Comparison of ENCODE assay signal across 9 cellular contexts in the genomic region with DNA sequence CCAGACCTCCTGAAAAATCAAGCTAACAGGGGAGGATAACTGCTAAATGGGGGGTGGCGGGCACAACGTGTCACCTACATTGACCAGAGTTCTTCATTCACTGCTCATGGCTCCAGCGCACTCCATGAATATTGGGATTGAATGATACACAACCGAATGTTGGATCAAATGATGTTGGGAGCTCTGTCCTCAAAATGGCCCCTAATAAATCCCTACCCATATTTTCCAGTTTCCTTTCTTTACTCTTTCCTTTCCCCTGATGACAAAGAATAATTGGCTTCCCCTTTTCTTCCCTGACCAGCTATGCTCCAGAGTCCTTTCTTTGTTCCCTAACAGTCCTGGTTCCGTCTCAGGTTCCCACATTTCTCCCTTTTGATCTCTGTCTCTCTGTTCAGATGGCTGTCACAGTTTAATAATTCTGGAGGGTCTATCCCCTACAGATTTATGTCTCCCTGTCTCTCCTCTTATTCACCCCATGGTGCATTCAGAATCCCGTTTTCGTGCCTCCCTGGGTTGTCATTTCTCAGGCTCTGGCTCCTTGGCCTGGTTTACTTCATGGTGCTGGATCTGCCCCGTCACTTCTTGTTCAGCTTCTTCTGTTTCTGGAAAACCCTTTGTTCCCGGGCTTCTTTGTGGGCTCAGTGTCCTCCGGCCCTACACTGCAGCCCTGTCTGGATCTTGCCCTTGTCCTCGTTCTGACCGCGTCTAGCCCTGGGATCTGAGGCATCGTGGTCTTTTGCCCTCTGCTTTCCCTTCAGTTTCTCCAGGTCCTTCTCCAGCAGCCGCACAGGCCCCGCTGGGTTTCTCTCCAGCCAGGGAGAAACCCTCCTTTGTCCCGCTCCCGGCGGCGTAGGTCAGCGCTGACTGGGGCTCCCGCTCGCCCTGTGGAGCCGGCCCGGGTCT.
DNase-seq lines count a peak whose midpoint lies in the region; ATAC-seq, FAIRE-seq and TF ChIP-seq lines count a peak whose summit lies in the region.
"Had no signal": no experiment of that assay in that cellular context is flagged by ENCODE, and none has a peak within 500 bp of the region (broad histone marks: within the 10 kb centered on the region; RNA-seq: fewer than 3 reads in every experiment).

No MANE protein-coding gene starts in this region.

- TF ChIP-seq CTCF in WERI-Rb-1 (IDR thresholded peaks at IDR 0.05; ENCODE audit: low read depth, low read length) (no peak), pancreas (IDR thresholded peaks at IDR 0.05) (no peak)

- H3K27ac ChIP-seq in WERI-Rb-1 (peak overlapping the region; percentile 86), pancreas (peak overlapping the region; percentile 70 to 95 (median 90))

- no peak for DNase-seq in activated CD8-positive, alpha-beta memory T cell treated with anti-CD3 and anti-CD28 coated beads, Interleukin-2, amount 10 ng/mL, durations not matched to agents 7 days and 5 days
- no peak for DNase-seq in activated CD8-positive, alpha-beta memory T cell treated with anti-CD3 and anti-CD28 coated beads, Interleukin-2, amount 50 U/mL, for 4 hours
- DNase-seq in WERI-Rb-1 (peak; percentile 27), head of caudate nucleus (peak in 24 of 42 donors; percentile 29 to 76 (median 47)), pancreas (peak in 1 of 6 donors; percentile 44), NCI-H1930 (lab: John Stamatoyannopoulos, UW) (no peak), NOMO-1 treated with dmso at 0.1 percent for 144 hours (lab: John Stamatoyannopoulos, UW; ENCODE audit: unreplicated experiment) (no peak)

- H3K4me3 ChIP-seq in WERI-Rb-1 (ENCODE audit: low read depth, low read length), result peak overlapping the region; percentile 74
- H3K4me3 ChIP-seq in pancreas, result peak overlapping the region; percentile 61 to 92 (median 86)

- no peak for FAIRE-seq in pancreas (lab: Jason Lieb, UNC)
- FAIRE-seq: GM18507 had no signal

- peak overlapping the region; percentile 53 for H3K4me3 Mint-ChIP-seq in activated CD8-positive, alpha-beta memory T cell treated with anti-CD3 and anti-CD28 coated beads, Interleukin-2, amount 10 ng/mL, durations not matched to agents 7 days and 5 days

- H3K27me3 ChIP-seq in WERI-Rb-1 (ENCODE audit: insufficient read depth, low read depth, severe bottlenecking) (no peaks in the 10 kb centered on the region), pancreas (no peaks in the 10 kb centered on the region)

- peaks cover 13% of the 10 kb centered on the region for H3K27me3 Mint-ChIP-seq in activated CD8-positive, alpha-beta memory T cell treated with anti-CD3 and anti-CD28 coated beads, Interleukin-2, amount 10 ng/mL, durations not matched to agents 7 days and 5 days

- H3K4me1 ChIP-seq in pancreas, result peaks cover 6 to 26% (median 10%) of the 10 kb centered on the region in 3 donors

- H3K9me3 Mint-ChIP-seq in activated CD8-positive, alpha-beta memory T cell treated with anti-CD3 and anti-CD28 coated beads, Interleukin-2, amount 10 ng/mL, durations not matched to agents 7 days and 5 days (ENCODE audit: low read depth), result no peaks in the 10 kb centered on the region

- H3K36me3 ChIP-seq in WERI-Rb-1, result no peaks in the 10 kb centered on the region
- no peaks in the 10 kb centered on the region for H3K36me3 ChIP-seq in pancreas

- CTCF ChIA-PET in activated CD8-positive, alpha-beta memory T cell treated with anti-CD3 and anti-CD28 coated beads, Interleukin-2, amount 10 ng/mL, durations not matched to agents 7 days and 5 days (lab: Charles Lee), result interaction anchor here (0.6 to 3.1 kb wide), 4 partner anchors 80 to 353 kb away, joined by 4 to 29 read pairs (median 7); no protein-coding TSS in a partner anchor

- H3K4me1 Mint-ChIP-seq in activated CD8-positive, alpha-beta memory T cell treated with anti-CD3 and anti-CD28 coated beads, Interleukin-2, amount 10 ng/mL, durations not matched to agents 7 days and 5 days, result peaks cover 26% of the 10 kb centered on the region

- intact Hi-C loops in head of caudate nucleus (cut with DNase I), result loop anchor here (5.0 kb wide), 2 partner anchors 88 to 148 kb away; no protein-coding TSS in a partner anchor
- intact Hi-C loops in pancreas (cut with DNase I), result loop anchor here in 2 of 3 donors (5.0 to 10.0 kb wide), 3 partner anchors 83 to 270 kb away; no protein-coding TSS in a partner anchor

- H3K27ac Mint-ChIP-seq in activated CD8-positive, alpha-beta memory T cell treated with anti-CD3 and anti-CD28 coated beads, Interleukin-2, amount 10 ng/mL, durations not matched to agents 7 days and 5 days, result no peak overlapping the region

- no peaks in the 10 kb centered on the region for H3K36me3 Mint-ChIP-seq in activated CD8-positive, alpha-beta memory T cell treated with anti-CD3 and anti-CD28 coated beads, Interleukin-2, amount 10 ng/mL, durations not matched to agents 7 days and 5 days

- H3K9me3 ChIP-seq in WERI-Rb-1 (ENCODE audit: severe bottlenecking) (no peaks in the 10 kb centered on the region), pancreas (no peaks in the 10 kb centered on the region)

- 29 to 31% methylated on average over 25 of the region's 25 CpGs for WGBS in pancreas, 2 donors

- ATAC-seq in activated CD8-positive, alpha-beta memory T cell treated with anti-CD3 and anti-CD28 coated beads, Interleukin-2, amount 10 ng/mL, durations not matched to agents 7 days and 5 days, result no peak
- ATAC-seq in pancreas, result peak; percentile 4 to 34 (median 16)
- ATAC-seq in GM21381 (IDR thresholded peaks at IDR 0.05; ENCODE audit: unreplicated experiment), result no peak

Comparison
In these comparisons a context has a peak if more than half of its experiments do, and no peak if none do; other contexts are left out.
1. ATAC-seq: peak in pancreas (4 of 4); none in activated CD8-positive, alpha-beta memory T cell treated with anti-CD3 and anti-CD28 coated beads, Interleukin-2, amount 10 ng/mL, durations not matched to agents 7 days and 5 days (single experiment) and GM21381 (single experiment).
2. DNase-seq: peak in WERI-Rb-1 (single experiment) and head of caudate nucleus (24 of 42); none in activated CD8-positive, alpha-beta memory T cell treated with anti-CD3 and anti-CD28 coated beads, Interleukin-2, amount 10 ng/mL, durations not matched to agents 7 days and 5 days (single experiment), activated CD8-positive, alpha-beta memory T cell treated with anti-CD3 and anti-CD28 coated beads, Interleukin-2, amount 50 U/mL, for 4 hours (single experiment), NCI-H1930 (0 of 2) and NOMO-1 treated with dmso at 0.1 percent for 144 hours (single experiment).